29 cellular contexts compared by ENCODE assay signal in the genomic region with DNA sequence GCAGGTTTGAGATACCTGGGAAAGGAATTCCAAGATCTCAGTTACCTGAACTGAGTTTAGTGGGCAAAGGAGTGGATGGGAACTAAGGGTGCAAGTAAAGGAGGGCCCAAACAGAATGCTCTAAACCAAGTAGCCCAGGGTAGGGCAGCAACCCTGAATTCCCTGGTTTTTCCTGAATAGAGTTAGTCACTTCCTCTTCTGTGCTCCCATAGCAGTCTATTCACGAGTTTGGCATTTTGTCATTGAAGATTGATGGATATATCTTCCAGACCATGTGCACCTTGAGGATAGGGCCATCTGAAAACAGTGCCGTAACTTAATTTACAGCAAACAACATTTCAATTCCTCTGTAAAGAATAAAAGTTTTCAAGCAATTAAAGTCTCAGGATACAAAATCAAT. TPM values are rescaled to one million over a fixed set of nuclear protein-coding genes. Genes with fewer than 3 reads are reported as not detected.
DNase-seq lines count a peak whose midpoint lies in the region; ATAC-seq and TF ChIP-seq lines count a peak whose summit lies in the region.
"Had no signal": no experiment of that assay in that cellular context is flagged by ENCODE, and none has a peak within 500 bp of the region (broad histone marks: within the 10 kb centered on the region; RNA-seq: fewer than 3 reads in every experiment).

No MANE protein-coding gene starts in this region.

- H3K4ac ChIP-seq in IMR-90 (ENCODE audit: low read depth, low read length) = peak overlapping the region; percentile 63; the same call in 1 of the 2 replicates

- no peak for TF ChIP-seq RAD21 in IMR-90 (IDR thresholded peaks at IDR 0.05; ENCODE audit: low read length)
- no peak for TF ChIP-seq RAD21 in SK-N-SH (IDR thresholded peaks at IDR 0.05; ENCODE audit: low read length)

- no peaks in the 10 kb centered on the region for H3K36me3 ChIP-seq in IMR-90 (ENCODE audit: control insufficient read depth, insufficient read depth, low read length)
- H3K36me3 ChIP-seq in SK-N-SH (replicated peaks in 1 of 2; ENCODE audit: control insufficient read depth in 1 of 2, insufficient read depth in 2 of 2, low read length in 1 of 2) = peaks cover 0 to 2% of the 10 kb centered on the region in 2 experiments
- H3K36me3 ChIP-seq in lower lobe of right lung = no peaks in the 10 kb centered on the region
- H3K36me3 ChIP-seq: ascending aorta, spleen, thoracic aorta had no signal

- no peak overlapping the region for H2AK9ac ChIP-seq in IMR-90 (replicated peaks; ENCODE audit: low read depth, low read length, poor library complexity)

- no peak overlapping the region for H3K56ac ChIP-seq in IMR-90 (ENCODE audit: extremely low read depth, insufficient read depth, low read length)

- H3K9ac ChIP-seq in IMR-90 (ENCODE audit: low read depth, low read length) = no peak overlapping the region
- H3K9ac ChIP-seq in SK-N-SH = no peak overlapping the region; the same call in 1 of the 2 replicates
- H3K9ac ChIP-seq: parathyroid adenoma had no signal

- in situ Hi-C loops in IMR-90 (cut with MboI; ENCODE audit: low sequenced_read_pairs) = no loop called here

- CTCF ChIA-PET in IMR-90 (lab: Yijun Ruan, JAX) (no interaction called here), SK-N-SH (lab: Yijun Ruan, JAX) (no interaction called here)

- H4K5ac ChIP-seq in IMR-90 (ENCODE audit: low read depth, low read length) = no peak overlapping the region

- peak overlapping the region in 1 of 2 experiments; percentile 39; a peak in 1 of 4 replicates for H4K8ac ChIP-seq in IMR-90 (ENCODE audit: low read depth in 2 of 2, low read length in 2 of 2)

- H3F3A ChIP-seq in SK-N-SH (replicated peaks; ENCODE audit: insufficient read depth) = peaks cover 5% of the 10 kb centered on the region

- peaks cover 0 to 12% of the 10 kb centered on the region in 2 experiments; a peak in 2 of 4 replicates for H3K79me1 ChIP-seq in IMR-90 (ENCODE audit: low read depth in 1 of 2, low read length in 2 of 2)

- peaks cover 3% of the 10 kb centered on the region; the same call in 1 of the 2 replicates for H3K79me2 ChIP-seq in SK-N-SH (ENCODE audit: insufficient read depth)
- H3K79me2 ChIP-seq: hepatocyte, parathyroid adenoma had no signal

- no peak overlapping the region for H3K18ac ChIP-seq in IMR-90 (ENCODE audit: low read depth, low read length)

- POLR2A ChIA-PET in IMR-90 (lab: Charles Lee; ENCODE audit: unreplicated experiment) = no interaction called here
- POLR2A ChIA-PET in SK-N-SH (lab: Yijun Ruan, JAX) = no interaction called here

- no peak overlapping the region for H3K27ac ChIP-seq in IMR-90 (ENCODE audit: insufficient read depth, low read length)
- H3K27ac ChIP-seq in SK-N-SH (ENCODE audit: low read depth in 2 of 2, low read length in 1 of 2) = peak overlapping the region in 1 of 2 experiments; percentile 42; a peak in 1 of 4 replicates
- no peak overlapping the region for H3K27ac ChIP-seq in lower lobe of right lung
- H3K27ac ChIP-seq: ascending aorta, hepatocyte, parathyroid adenoma, thoracic aorta had no signal

- no peaks in the 10 kb centered on the region for H4K20me1 ChIP-seq in IMR-90 (ENCODE audit: insufficient read depth, low read length)
- H4K20me1 ChIP-seq in SK-N-SH (ENCODE audit: insufficient read depth) = no peaks in the 10 kb centered on the region

- H3K27me3 ChIP-seq in IMR-90 (ENCODE audit: control insufficient read depth, insufficient read depth, low read length) = no peaks in the 10 kb centered on the region
- H3K27me3 ChIP-seq in SK-N-SH (ENCODE audit: insufficient read depth) = no peaks in the 10 kb centered on the region
- H3K27me3 ChIP-seq in lower lobe of right lung (ENCODE audit: low read depth) = no peaks in the 10 kb centered on the region
- H3K27me3 ChIP-seq: ascending aorta, hepatocyte, spleen had no signal

- WGBS in IMR-90 (ENCODE audit: extremely low coverage in 2 of 2, insufficient read length in 1 of 2), 2 experiments = no CpG with 5 or more reads among the region's 2 CpGs
- 69% methylated on average over 2 of the region's 2 CpGs for WGBS in SK-N-SH (ENCODE audit: low lambda C conversion rate)

- peak; percentile 46 for DNase-seq in A172 (ENCODE audit: low spot score)
- peak; percentile 39 for DNase-seq in IMR-90
- DNase-seq in SK-N-SH = no peak
- DNase-seq in fibroblast of the aortic adventitia (ENCODE audit: low read depth) = peak; percentile 6
- DNase-seq in lower lobe of right lung = no peak
- DNase-seq in NCI-H2227 (lab: John Stamatoyannopoulos, UW; ENCODE audit: unreplicated experiment) = no peak
- no peak for DNase-seq in posterior vena cava (ENCODE audit: low spot score)
- DNase-seq: 8988T; activated CD4-positive, alpha-beta memory T cell treated with anti-CD3 and anti-CD28 coated beads for 36 hours; activated CD4-positive, CD25-positive, alpha-beta regulatory T cell treated with anti-CD3 and anti-CD28 coated beads, Interleukin-2, amount 50 U/mL, for 72 hours; activated T-cell treated with anti-CD3 and anti-CD28 coated beads, Interleukin-2, amount 50 U/mL, for 72 hours; caudate nucleus; DMS79 treated with DMSO at 0.1 percent for 48 hours; H9; mesenchymal stem cell; NCI-H1048; NCI-H1694; NCI-H446 treated with DMSO at 0.1 percent for 48 hours; right cardiac atrium; spleen; stimulated activated CD8-positive, alpha-beta memory T cell treated with anti-CD3 and anti-CD28 coated beads, Interleukin-4, amount 100 ng/mL, for 48 hours had no signal

- peak overlapping the region; percentile 32; the same call in 1 of the 2 replicates for H3K23ac ChIP-seq in IMR-90 (ENCODE audit: low read depth, low read length)

- H3K4me3 ChIP-seq in IMR-90 (ENCODE audit: insufficient read depth, low read depth, low read length) (no peak overlapping the region), SK-N-SH (ENCODE audit: low read depth in 2 of 2, low read length in 1 of 2) (no peak overlapping the region), fibroblast of the aortic adventitia (ENCODE audit: low read depth, low read length) (no peak overlapping the region), lower lobe of right lung (no peak overlapping the region)
- H3K4me3 ChIP-seq: ascending aorta, hepatocyte, spleen, thoracic aorta had no signal

- intact Hi-C loops in IMR-90 (cut with micrococcal nuclease) = loop anchor here (5.0 kb wide), 1 partner anchor 46 kb away; no protein-coding TSS in a partner anchor
- intact Hi-C loops in lower lobe of right lung (cut with DNase I) = no loop called here
- intact Hi-C loops in posterior vena cava (cut with DNase I) = no loop called here

- TF ChIP-seq EP300 in SK-N-SH (IDR thresholded peaks at IDR 0.05; ENCODE audit: borderline replicate concordance in 1 of 2, low read depth in 1 of 2, low read length in 1 of 2) = no peak

- no TSS peak for BruUV-seq in IMR-90 (replicated peaks; lab: Mats Ljungman, UMichigan)

- no peak overlapping the region for H2BK5ac ChIP-seq in IMR-90 (ENCODE audit: low read depth, low read length, poor library complexity, severe bottlenecking)

- dilution Hi-C loops in IMR-90 (cut with HindIII; ENCODE audit: low sequenced_read_pairs, unreplicated experiment) = no loop called here

- H3K4me1 ChIP-seq in IMR-90 (ENCODE audit: control insufficient read depth, insufficient read depth, low read length) (peaks cover under 1% of the 10 kb centered on the region; the same call in 1 of the 2 replicates), SK-N-SH (ENCODE audit: control insufficient read depth in 1 of 2, insufficient read depth in 2 of 2, low read depth in 1 of 2, low read length in 1 of 2) (peaks cover 0 to 11% of the 10 kb centered on the region in 2 experiments; a peak in 2 of 4 replicates), lower lobe of right lung (no peaks in the 10 kb centered on the region)
- H3K4me1 ChIP-seq: ascending aorta, parathyroid adenoma had no signal

- peak overlapping the region; percentile 21; the same call in 1 of the 3 replicates for H2BK15ac ChIP-seq in IMR-90 (ENCODE audit: low read depth, low read length)

- H2BK120ac ChIP-seq in IMR-90 (ENCODE audit: low read depth, low read length) = peak overlapping the region; percentile 71

- H3K9me2 ChIP-seq in SK-N-SH = no peaks in the 10 kb centered on the region

- H2AFZ ChIP-seq in IMR-90 (replicated peaks; ENCODE audit: low read length, poor library complexity) (no peak overlapping the region), SK-N-SH (ENCODE audit: low read depth) (no peak overlapping the region)
- H2AFZ ChIP-seq: hepatocyte, parathyroid adenoma had no signal

- TF ChIP-seq POLR2A in IMR-90 (IDR thresholded peaks at IDR 0.05; ENCODE audit: low read depth, low read length) = no peak

- H3K4me2 ChIP-seq in IMR-90 (ENCODE audit: low read depth, low read length) (no peak overlapping the region), SK-N-SH (peak overlapping the region; percentile 43)
- H3K4me2 ChIP-seq: hepatocyte had no signal

- no peaks in the 10 kb centered on the region for H3K9me3 ChIP-seq in IMR-90 (ENCODE audit: control insufficient read depth, insufficient read depth, low read length)
- H3K9me3 ChIP-seq in SK-N-SH = no peaks in the 10 kb centered on the region
- no peaks in the 10 kb centered on the region for H3K9me3 ChIP-seq in lower lobe of right lung
- H3K9me3 ChIP-seq: ascending aorta, spleen, thoracic aorta had no signal

- peak overlapping the region; percentile 49; the same call in 1 of the 2 replicates for H3K14ac ChIP-seq in IMR-90 (replicated peaks; ENCODE audit: low read depth, low read length)

- ATAC-seq in IMR-90 (ENCODE audit: low read depth) (no peak), lower lobe of right lung (no peak), GM19035 (IDR thresholded peaks at IDR 0.05; ENCODE audit: unreplicated experiment) (no peak)
- ATAC-seq: activated T-cell treated with anti-CD3 and anti-CD28 coated beads, Interleukin-2, amount 50 U/mL, for 72 hours; right cardiac atrium; Right ventricle myocardium inferior had no signal

- peak overlapping the region; percentile 64 for H2BK20ac ChIP-seq in IMR-90 (ENCODE audit: low read depth, low read length)

- H4K91ac ChIP-seq in IMR-90 (ENCODE audit: insufficient read depth, low read depth, low read length) = peak overlapping the region; percentile 48; the same call in 1 of the 2 replicates

- peak overlapping the region; percentile 29; the same call in 1 of the 2 replicates for H2AK5ac ChIP-seq in IMR-90 (ENCODE audit: low read depth, low read length)

- H3K9me1 ChIP-seq in IMR-90 (ENCODE audit: insufficient read depth, low read length) = peaks cover 11% of the 10 kb centered on the region

- TF ChIP-seq CTCF in IMR-90 (conservative IDR thresholded peaks at IDR 0.05; ENCODE audit: low read depth, low read length) = no peak
- TF ChIP-seq CTCF in SK-N-SH (IDR thresholded peaks at IDR 0.05) = no peak
- no peak for TF ChIP-seq CTCF in fibroblast of the aortic adventitia (IDR thresholded peaks at IDR 0.05; ENCODE audit: insufficient read depth, low read length)
- no peak for TF ChIP-seq CTCF in lower lobe of right lung (IDR thresholded peaks at IDR 0.05)

RNA-seq across cellular contexts. Expression of a gene that starts 18.5 kb away (rescaled TPM):
- 151 and 207 TPM in 2 replicates for total RNA-seq in A172 (2014; rRNA removed; shearing (Covaris generic))
- total RNA-seq in IMR-90 (2012; rRNA removed) (96.7 and 97.9 TPM in 2 replicates), fibroblast of the aortic adventitia (ENCODE audit: low replicate concordance) (175 and 216 TPM in 2 replicates), lower lobe of right lung (3.2 TPM), posterior vena cava (10 to 100 TPM; 12.9 to 84.0 TPM)
- polyA plus RNA-seq in IMR-90 (2012; rRNA removed) (117 and 135 TPM in 2 replicates), SK-N-SH (2012; rRNA removed) (208 and 248 TPM in 2 replicates)
- 92.2 and 182 TPM in 2 replicates for polyA plus RNA-seq in IMR-90 (2012; cell fraction: cytosol; rRNA removed)
- polyA plus RNA-seq in IMR-90 (2012; cell fraction: nucleus; rRNA removed; ENCODE audit: low replicate concordance) = 66.5 and 87.9 TPM in 2 replicates
- 213 and 251 TPM in 2 replicates for polyA plus RNA-seq in SK-N-SH (2012; cell fraction: cytosol; rRNA removed)
- 108 and 152 TPM in 2 replicates for polyA plus RNA-seq in SK-N-SH (2012; cell fraction: nucleus; rRNA removed)
- total RNA-seq: T-helper 2 cell treated with Interferon-gamma antibody and Interleukin-4, amounts not matched to agents 100 ng/mL and 5 ng/mL, for 36 hours had no signal
- polyA plus RNA-seq: IgD-negative memory B cell had no signal

Comparison
In these comparisons a context has a peak if more than half of its experiments do, and no peak if none do; other contexts are left out.
1. DNase-seq: peak in A172 (single experiment), IMR-90 (single experiment) and fibroblast of the aortic adventitia (single experiment); none in SK-N-SH (single experiment), lower lobe of right lung (single experiment), NCI-H2227 (single experiment) and posterior vena cava (single experiment).